5 cellular contexts compared by ENCODE assay signal in the genomic region with DNA sequence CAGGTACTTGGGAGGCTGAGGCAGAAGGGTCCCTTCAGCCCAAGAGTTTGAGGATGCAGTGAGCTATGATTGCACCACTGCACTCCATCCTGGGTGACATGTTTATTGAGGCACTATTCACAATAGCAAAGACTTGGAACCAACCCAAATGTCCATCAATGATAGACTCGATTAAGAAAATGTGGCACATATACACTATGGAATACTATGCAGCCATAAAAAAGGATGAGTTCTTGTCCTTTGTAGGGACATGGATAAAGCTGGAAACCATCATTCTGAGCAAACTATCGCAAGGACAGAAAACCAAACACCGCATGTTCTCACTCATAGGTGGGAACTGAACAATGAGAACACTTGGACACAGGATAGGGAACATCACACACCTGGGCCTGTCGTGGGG.
DNase-seq lines count a peak whose midpoint lies in the region; ATAC-seq, FAIRE-seq and TF ChIP-seq lines count a peak whose summit lies in the region.
"Not testable (repeated sequence)": the region's sequence is repeated elsewhere in the genome, so short reads cannot be mapped to it uniquely, and the experiment has no call there.

No MANE protein-coding gene starts in this region.

- CTCF ChIA-PET in A549 (lab: Yijun Ruan, JAX), result interaction anchor here (3.2 kb wide), 1 partner anchor 149 kb away, joined by 9 read pairs; the partner anchor contains the start of gene MAP7
- CTCF ChIA-PET in HEK293 (lab: Yijun Ruan, JAX), result interaction anchor here (0.5 kb wide), 1 partner anchor 391 kb away, joined by 3 read pairs; the partner anchor contains the start of gene MAP3K5

- not testable (repeated sequence) for H3K27me3 ChIP-seq in RWPE2 (ENCODE audit: insufficient read depth, poor library complexity, severe bottlenecking); dorsolateral prefrontal cortex

- TF ChIP-seq RAD21 in A549 (conservative IDR thresholded peaks at IDR 0.05 in 1 of 2, IDR thresholded peaks at IDR 0.05 in 1 of 2), result not testable (repeated sequence)

- DNase-seq in A549 (ENCODE audit: low read depth in 1 of 2, low spot score in 1 of 2); RWPE2 (ENCODE audit: low spot score); dorsolateral prefrontal cortex: not testable (repeated sequence)

- intact Hi-C loops in dorsolateral prefrontal cortex (cut with DNase I), result not testable (repeated sequence)

- not testable (repeated sequence) for FAIRE-seq in A549 (lab: Jason Lieb, UNC)

- not testable (repeated sequence) for TF ChIP-seq EP300 in A549 (IDR thresholded peaks at IDR 0.05)

- ATAC-seq in A549; RWPE2 (ENCODE audit: low read depth): not testable (repeated sequence)

- not testable (repeated sequence) for TF ChIP-seq POLR2A in A549 (IDR thresholded peaks at IDR 0.05; ENCODE audit: low read length)

- POLR2A ChIA-PET in A549 (lab: Yijun Ruan, JAX); HEK293 (lab: Yijun Ruan, JAX): not testable (repeated sequence)

- not testable (repeated sequence) for TF ChIP-seq CTCF in A549 (IDR thresholded peaks at IDR 0.05); HEK293 (tag by site-specific recombination; IDR thresholded peaks at IDR 0.05); RWPE2 (IDR thresholded peaks at IDR 0.05; ENCODE audit: poor library complexity, severe bottlenecking); dorsolateral prefrontal cortex (IDR thresholded peaks at IDR 0.05 in 54 of 56, conservative IDR thresholded peaks at IDR 0.05 in 2 of 56; ENCODE audit: low read depth in 1 of 56, partially characterized antibody in 56 of 56)

- H3K9me3 ChIP-seq in A549; HEK293 (ENCODE audit: control insufficient read depth, insufficient read depth, low read depth, low read length); RWPE2 (ENCODE audit: severe bottlenecking): not testable (repeated sequence)

- peak overlapping the region; percentile 97 for H3K27ac ChIP-seq in A549
- not testable (repeated sequence) for H3K27ac ChIP-seq in HEK293 (ENCODE audit: extremely low read depth, low read depth, low read length)
- peak overlapping the region; percentile 95 for H3K27ac ChIP-seq in RWPE2 (ENCODE audit: poor library complexity, severe bottlenecking)
- peak overlapping the region in 33 of 59 donors; percentile 0 to 97 (median 60) for H3K27ac ChIP-seq in dorsolateral prefrontal cortex
- peak overlapping the region; percentile 51 for H3K27ac ChIP-seq in temporal lobe (ENCODE audit: low read depth, low read length)

- H3K4me3 ChIP-seq in A549; HEK293 (ENCODE audit: low read depth, low read length); RWPE2 (ENCODE audit: severe bottlenecking); dorsolateral prefrontal cortex: not testable (repeated sequence)

- WGBS in A549 (ENCODE audit: missing lambda C conversion rate), result 84% methylated on average over 4 of the region's 4 CpGs

- not testable (repeated sequence) for H3K36me3 ChIP-seq in HEK293 (ENCODE audit: control insufficient read depth in 2 of 2, insufficient read depth in 1 of 2, low read length in 2 of 2); RWPE2 (ENCODE audit: low read depth)

- H3K4me1 ChIP-seq in A549, result peaks cover 63% of the 10 kb centered on the region
- H3K4me1 ChIP-seq in HEK293 (ENCODE audit: control insufficient read depth, insufficient read depth, low read length), result not testable (repeated sequence)
- H3K4me1 ChIP-seq in RWPE2 (ENCODE audit: insufficient read depth, poor library complexity, severe bottlenecking), result peaks cover 26% of the 10 kb centered on the region

- H3K4me2 ChIP-seq in A549, result not testable (repeated sequence)

TF ChIP-seq in HEK293, 187 proteins besides CTCF, POLR2A, EP300 and RAD21:
- TF ChIP-seq ZNF580 (tag by site-specific recombination; IDR thresholded peaks at IDR 0.05) (peak; percentile 55; the same call in 1 of the 2 replicates), ZNF146 (tag by site-specific recombination; IDR thresholded peaks at IDR 0.05) (peak; percentile 99), ZNF280D (tag by site-specific recombination; IDR thresholded peaks at IDR 0.05) (0 out of 2 replicates have a peak, but pooled peaks have one; percentile 46)
